15 cellular contexts compared by ENCODE assay signal in genomic region chr3:142574665-142575064, GRCh38. TPM values are rescaled to one million over a fixed set of nuclear protein-coding genes. Genes with fewer than 3 reads are reported as not detected.
DNase-seq lines count a peak whose midpoint lies in the region; ATAC-seq lines count a peak whose summit lies in the region.
"Had no signal": no experiment of that assay in that cellular context is flagged by ENCODE, and none has a peak within 500 bp of the region (broad histone marks: within the 10 kb centered on the region; RNA-seq: fewer than 3 reads in every experiment).

No MANE protein-coding gene starts in this region.

- POLR2A ChIA-PET in activated CD8-positive, alpha-beta T cell treated with anti-CD3 and anti-CD28 coated beads, Interleukin-2, amount 10 ng/mL, durations not matched to agents 7 days and 5 days (lab: Charles Lee) = no interaction called here

- H3K79me1 ChIP-seq in trophoblast cell (ENCODE audit: low read length) = peaks cover 9% of the 10 kb centered on the region

- no CpG with 5 or more reads among the region's 1 CpG for WGBS in trophoblast cell (ENCODE audit: extremely low coverage, insufficient coverage, insufficient read length)

- H2BK5ac ChIP-seq in trophoblast cell (ENCODE audit: low read depth, low read length, poor library complexity) = no peak overlapping the region

- peaks cover 18% of the 10 kb centered on the region for H3K36me3 Mint-ChIP-seq in activated naive CD4-positive, alpha-beta T cell treated with anti-CD3 and anti-CD28 coated beads, Interleukin-2, amount 50 U/mL, for 24 hours
- H3K36me3 Mint-ChIP-seq in activated naive CD4-positive, alpha-beta T cell treated with anti-CD3 and anti-CD28 coated beads, Interleukin-2, amount 50 U/mL, for 72 hours = peaks cover 7 to 31% of the 10 kb centered on the region in 2 donors
- peaks cover 30% of the 10 kb centered on the region for H3K36me3 Mint-ChIP-seq in activated CD8-positive, alpha-beta T cell treated with anti-CD3 and anti-CD28 coated beads, Interleukin-2, amount 10 ng/mL, durations not matched to agents 7 days and 5 days (ENCODE audit: low read depth)

- peaks cover 7% of the 10 kb centered on the region for H3K79me2 ChIP-seq in trophoblast cell (ENCODE audit: control insufficient read depth, insufficient read depth, low read length, poor library complexity)

- ATAC-seq in activated naive CD4-positive, alpha-beta T cell treated with anti-CD3 and anti-CD28 coated beads, Interleukin-2, amount 50 U/mL, for 72 hours = no peak
- no peak for ATAC-seq in activated CD8-positive, alpha-beta T cell treated with anti-CD3 and anti-CD28 coated beads, Interleukin-2, amount 10 ng/mL, durations not matched to agents 7 days and 5 days
- ATAC-seq in GM19463 (IDR thresholded peaks at IDR 0.05; ENCODE audit: unreplicated experiment) = no peak
- ATAC-seq: left colon, T-cell had no signal

- no peak overlapping the region for H4K91ac ChIP-seq in trophoblast cell (ENCODE audit: low read depth, low read length)

- H2AFZ ChIP-seq in trophoblast cell (ENCODE audit: insufficient read depth, low read length, poor library complexity) = no peak overlapping the region

- peaks cover 59% of the 10 kb centered on the region for H3K4me1 Mint-ChIP-seq in activated naive CD4-positive, alpha-beta T cell treated with anti-CD3 and anti-CD28 coated beads, Interleukin-2, amount 50 U/mL, for 24 hours
- peaks cover 32% of the 10 kb centered on the region for H3K4me1 Mint-ChIP-seq in activated CD8-positive, alpha-beta T cell treated with anti-CD3 and anti-CD28 coated beads, Interleukin-2, amount 10 ng/mL, durations not matched to agents 7 days and 5 days (ENCODE audit: low read depth)

- no peak overlapping the region for H3K27ac Mint-ChIP-seq in activated naive CD4-positive, alpha-beta T cell treated with anti-CD3 and anti-CD28 coated beads, Interleukin-2, amount 50 U/mL, for 24 hours
- peak overlapping the region in 1 of 2 donors; percentile 45 for H3K27ac Mint-ChIP-seq in activated naive CD4-positive, alpha-beta T cell treated with anti-CD3 and anti-CD28 coated beads, Interleukin-2, amount 50 U/mL, for 72 hours
- peak overlapping the region; percentile 18 for H3K27ac Mint-ChIP-seq in activated CD8-positive, alpha-beta T cell treated with anti-CD3 and anti-CD28 coated beads, Interleukin-2, amount 10 ng/mL, durations not matched to agents 7 days and 5 days

- peak overlapping the region; percentile 28 for H3K9ac ChIP-seq in trophoblast cell (ENCODE audit: low read length)

- no peak overlapping the region for H3K18ac ChIP-seq in trophoblast cell (ENCODE audit: low read length)

- H2BK120ac ChIP-seq in trophoblast cell (ENCODE audit: insufficient read depth, low read length, poor library complexity) = no peak overlapping the region

- no peak overlapping the region for H4K8ac ChIP-seq in trophoblast cell (ENCODE audit: low read depth, low read length)

- no peak overlapping the region for H3K23ac ChIP-seq in trophoblast cell (ENCODE audit: low read length)

- H3K4me1 ChIP-seq in trophoblast cell (ENCODE audit: control insufficient read depth in 1 of 2, insufficient read depth in 2 of 2, low read length in 2 of 2) = peaks cover 0 to 3% of the 10 kb centered on the region in 2 experiments
- H3K4me1 ChIP-seq: prostate gland had no signal

- H3K9me3 ChIP-seq in trophoblast cell (ENCODE audit: insufficient read depth, low read depth, low read length) = no peaks in the 10 kb centered on the region
- H3K9me3 ChIP-seq: prostate gland had no signal

- H2AK5ac ChIP-seq in trophoblast cell (ENCODE audit: low read length) = no peak overlapping the region

- H3K9me3 Mint-ChIP-seq in activated naive CD4-positive, alpha-beta T cell treated with anti-CD3 and anti-CD28 coated beads, Interleukin-2, amount 50 U/mL, for 24 hours = no peaks in the 10 kb centered on the region
- no peaks in the 10 kb centered on the region for H3K9me3 Mint-ChIP-seq in activated naive CD4-positive, alpha-beta T cell treated with anti-CD3 and anti-CD28 coated beads, Interleukin-2, amount 50 U/mL, for 72 hours
- H3K9me3 Mint-ChIP-seq in activated CD8-positive, alpha-beta T cell treated with anti-CD3 and anti-CD28 coated beads, Interleukin-2, amount 10 ng/mL, durations not matched to agents 7 days and 5 days (ENCODE audit: insufficient read depth) = no peaks in the 10 kb centered on the region
- H3K9me3 Mint-ChIP-seq: central memory CD8-positive, alpha-beta T cell; T-cell had no signal

- no peak overlapping the region for H3K4me2 ChIP-seq in trophoblast cell (ENCODE audit: low read length)

- no peak for DNase-seq in activated naive CD4-positive, alpha-beta T cell treated with anti-CD3 and anti-CD28 coated beads, Interleukin-2, amount 50 U/mL, for 72 hours (ENCODE audit: low spot score in 2 of 2)
- DNase-seq in NCI-H1436 (lab: John Stamatoyannopoulos, UW) = peak; percentile 74
- DNase-seq in activated CD8-positive, alpha-beta T cell treated with anti-CD3 and anti-CD28 coated beads, Interleukin-2, amount 10 ng/mL, durations not matched to agents 7 days and 5 days = no peak
- DNase-seq in trophoblast cell = no peak
- no peak for DNase-seq in SHP77 treated with DMSO at 0.1 percent for 48 hours (lab: John Stamatoyannopoulos, UW)
- no peak for DNase-seq in cardiac septum (ENCODE audit: low spot score)
- DNase-seq: activated CD4-positive, CD25-positive, alpha-beta regulatory T cell treated with anti-CD3 and anti-CD28 coated beads, Interleukin-2, amount 50 U/mL, for 72 hours; activated CD8-positive, alpha-beta memory T cell treated with anti-CD3 and anti-CD28 coated beads, Interleukin-2, amount 50 U/mL, for 48 hours; left colon; stimulated activated CD4-positive, alpha-beta T cell treated with anti-CD3 and anti-CD28 coated beads, Interleukin-12 subunit alpha, Interleukin-12 subunit beta, amount 100 ng/mL, for 4 hours; T-cell had no signal

- no peaks in the 10 kb centered on the region for H3K36me3 ChIP-seq in trophoblast cell (ENCODE audit: control insufficient read depth in 1 of 2, insufficient read depth in 2 of 2, low read length in 2 of 2)
- H3K36me3 ChIP-seq: prostate gland had no signal

- CTCF ChIA-PET in activated CD8-positive, alpha-beta T cell treated with anti-CD3 and anti-CD28 coated beads, Interleukin-2, amount 10 ng/mL, durations not matched to agents 7 days and 5 days (lab: Charles Lee) = no interaction called here

- no peak overlapping the region for H3K27ac ChIP-seq in trophoblast cell (ENCODE audit: low read depth, low read length)
- H3K27ac ChIP-seq: prostate gland had no signal

- no peak overlapping the region for H2BK12ac ChIP-seq in trophoblast cell (ENCODE audit: low read length)

- H3K4ac ChIP-seq in trophoblast cell (ENCODE audit: low read depth, low read length) = no peak overlapping the region

- no peaks in the 10 kb centered on the region for H3K27me3 Mint-ChIP-seq in activated naive CD4-positive, alpha-beta T cell treated with anti-CD3 and anti-CD28 coated beads, Interleukin-2, amount 50 U/mL, for 24 hours
- H3K27me3 Mint-ChIP-seq in activated CD8-positive, alpha-beta T cell treated with anti-CD3 and anti-CD28 coated beads, Interleukin-2, amount 10 ng/mL, durations not matched to agents 7 days and 5 days (ENCODE audit: low read depth) = no peaks in the 10 kb centered on the region
- H3K27me3 Mint-ChIP-seq: central memory CD8-positive, alpha-beta T cell; T-cell had no signal

- no peak overlapping the region for H4K12ac ChIP-seq in trophoblast cell (ENCODE audit: low read depth, low read length)

- H3K27me3 ChIP-seq in trophoblast cell (ENCODE audit: insufficient read depth, low read length) = no peaks in the 10 kb centered on the region

- H3K14ac ChIP-seq in trophoblast cell (ENCODE audit: low read length) = no peak overlapping the region

- no peak overlapping the region for H3K4me3 ChIP-seq in trophoblast cell (ENCODE audit: low read depth, low read length)
- H3K4me3 ChIP-seq: prostate gland had no signal

- intact Hi-C loops in cardiac septum (cut with DNase I) = loop anchor here (5.0 kb wide), 1 partner anchor 127 kb away; the partner anchor contains the start of gene XRN1

- peak overlapping the region; percentile 3 for H3K4me3 Mint-ChIP-seq in activated naive CD4-positive, alpha-beta T cell treated with anti-CD3 and anti-CD28 coated beads, Interleukin-2, amount 50 U/mL, for 24 hours
- no peak overlapping the region for H3K4me3 Mint-ChIP-seq in activated CD8-positive, alpha-beta T cell treated with anti-CD3 and anti-CD28 coated beads, Interleukin-2, amount 10 ng/mL, durations not matched to agents 7 days and 5 days

RNA-seq across cellular contexts. Expression of gene ATR, which starts 3.9 kb away (rescaled TPM):
- total RNA-seq in activated naive CD4-positive, alpha-beta T cell treated with anti-CD3 and anti-CD28 coated beads, Interleukin-2, amount 50 U/mL, for 72 hours = 10 to 100 TPM; 33.1 to 45.0 TPM
- 10 to 100 TPM; 33.6 to 35.8 TPM for total RNA-seq in activated CD8-positive, alpha-beta T cell treated with anti-CD3 and anti-CD28 coated beads, Interleukin-2, amount 10 ng/mL, durations not matched to agents 7 days and 5 days
- polyA plus RNA-seq in trophoblast cell (2013) = 7.4 and 7.8 TPM in 2 replicates
- 12.1 TPM for total RNA-seq in cardiac septum

RNA-seq across cellular contexts. Expression of gene PLS1, which starts 21.5 kb away (rescaled TPM):
- total RNA-seq in activated naive CD4-positive, alpha-beta T cell treated with anti-CD3 and anti-CD28 coated beads, Interleukin-2, amount 50 U/mL, for 72 hours = 1 to 10 TPM; 6.0 to 8.1 TPM
- total RNA-seq in activated CD8-positive, alpha-beta T cell treated with anti-CD3 and anti-CD28 coated beads, Interleukin-2, amount 10 ng/mL, durations not matched to agents 7 days and 5 days = 1 to 10 TPM; 2.3 to 3.2 TPM
- polyA plus RNA-seq in trophoblast cell (2013) = 6.3 and 6.7 TPM in 2 replicates
- 0.81 TPM for total RNA-seq in cardiac septum
